ENCODE assay signal across 1 cellular context in genomic region chr4:42489095-42489494, GRCh38.
TF ChIP-seq lines count a peak whose summit lies in the region.

No MANE protein-coding gene starts in this region.

TF ChIP-seq in GM12878, 131 proteins besides CTCF, POLR2A, EP300 and RAD21 (continued from another document):
- no peak for TF ChIP-seq CHD2 (IDR thresholded peaks at IDR 0.05; ENCODE audit: borderline replicate concordance, low read depth, low read length)
- TF ChIP-seq FOXM1 (IDR thresholded peaks at IDR 0.05; ENCODE audit: low read depth, low read length) = peak; percentile 53; the same call in 1 of the 2 replicates
- no peak for TF ChIP-seq RAD51 (IDR thresholded peaks at IDR 0.05)
- TF ChIP-seq SPI1 (IDR thresholded peaks at IDR 0.05; ENCODE audit: borderline replicate concordance, insufficient read depth, low read depth, low read length) = peak; percentile 66; the same call in 1 of the 2 replicates
- TF ChIP-seq JUNB (IDR thresholded peaks at IDR 0.05) = 0 out of 2 replicates have a peak, but pooled peaks have one; percentile 28
- TF ChIP-seq REST (IDR thresholded peaks at IDR 0.05; ENCODE audit: low read depth, low read length) = no peak
- TF ChIP-seq ETV6 (conservative IDR thresholded peaks at IDR 0.05 in 1 of 2, IDR thresholded peaks at IDR 0.05 in 1 of 2; ENCODE audit: borderline replicate concordance in 1 of 2, low read depth in 1 of 2) = 0 out of 4 replicates have a peak, but pooled peaks of 1 of the 2 experiments have one; percentile 11
- TF ChIP-seq IKZF2 (IDR thresholded peaks at IDR 0.05) = peak; percentile 3 to 15; a peak in 1 of 4 replicates
- TF ChIP-seq MEF2A (IDR thresholded peaks at IDR 0.05; ENCODE audit: insufficient read depth, low read depth, low read length) = no peak
- TF ChIP-seq TCF12 (IDR thresholded peaks at IDR 0.05; ENCODE audit: low read depth, low read length) = no peak
- TF ChIP-seq MTA3 (IDR thresholded peaks at IDR 0.05; ENCODE audit: borderline replicate concordance, low read length) = peak; percentile 57; the same call in 1 of the 2 replicates
- peak; percentile 54; the same call in 1 of the 2 replicates for TF ChIP-seq CBX5 (IDR thresholded peaks at IDR 0.05; ENCODE audit: low read depth)
- 0 out of 2 replicates have a peak, but pooled peaks have one; percentile 40 for TF ChIP-seq IRF4 (IDR thresholded peaks at IDR 0.05; ENCODE audit: low read depth, low read length)
- no peak for TF ChIP-seq PAX8 (IDR thresholded peaks at IDR 0.05)
- 0 out of 2 replicates have a peak, but pooled peaks have one; percentile 10 for TF ChIP-seq EED (IDR thresholded peaks at IDR 0.05; ENCODE audit: low read depth)
- no peak for TF ChIP-seq STAT1 (conservative IDR thresholded peaks at IDR 0.05)
- no peak for TF ChIP-seq PBX3 (IDR thresholded peaks at IDR 0.05; ENCODE audit: insufficient replicate concordance, low read depth, low read length)
- no peak for TF ChIP-seq BCLAF1 (IDR thresholded peaks at IDR 0.05)
TF ChIP-seq in GM12878: peak in this region for 13.
